Comparison of ENCODE assay signal across 9 cellular contexts in genomic region chr1:1200876-1201810, GRCh38. TPM values are rescaled to one million over a fixed set of nuclear protein-coding genes. Genes with fewer than 3 reads are reported as not detected.
DNase-seq lines count a peak whose midpoint lies in the region; ATAC-seq and TF ChIP-seq lines count a peak whose summit lies in the region.
"Had no signal": no experiment of that assay in that cellular context is flagged by ENCODE, and none has a peak within 500 bp of the region (broad histone marks: within the 10 kb centered on the region; RNA-seq: fewer than 3 reads in every experiment).

No MANE protein-coding gene starts in this region.

- no peaks in the 10 kb centered on the region for H3K9me2 ChIP-seq in MM.1S (replicated peaks; ENCODE audit: insufficient read depth, low read length)

- H3K9me3 Mint-ChIP-seq in chondrocyte (ENCODE audit: low read depth) (no peaks in the 10 kb centered on the region), memory B cell (no peaks in the 10 kb centered on the region)

- no peaks in the 10 kb centered on the region for H3F3A ChIP-seq in MM.1S (ENCODE audit: insufficient read depth, low read length)

- no peaks in the 10 kb centered on the region for H4K20me1 ChIP-seq in MM.1S (ENCODE audit: insufficient read depth, low read length)

- H3K27me3 ChIP-seq in MM.1S (replicated peaks; ENCODE audit: insufficient read depth, low read length): peaks cover 65% of the 10 kb centered on the region

- H3K27ac Mint-ChIP-seq in chondrocyte (ENCODE audit: unreplicated experiment) (no peak overlapping the region), memory B cell (peak overlapping the region; percentile 92)

- peak overlapping the region; percentile 33 for H3K4me3 Mint-ChIP-seq in chondrocyte (ENCODE audit: unreplicated experiment)
- peak overlapping the region; percentile 46 for H3K4me3 Mint-ChIP-seq in memory B cell

- H3K9ac ChIP-seq in MM.1S (ENCODE audit: low read length): no peak overlapping the region

- no peaks in the 10 kb centered on the region for H3K36me3 Mint-ChIP-seq in chondrocyte (ENCODE audit: low read depth)
- H3K36me3 Mint-ChIP-seq in memory B cell: no peaks in the 10 kb centered on the region

- DNase-seq in EH (ENCODE audit: low read depth): peak; percentile 38
- peak; percentile 44 for DNase-seq in HK-2 (ENCODE audit: unreplicated experiment)
- DNase-seq in activated CD4-positive, alpha-beta T cell treated with anti-CD3 and anti-CD28 coated beads for 1 hour: peak; percentile 91
- peak; percentile 84 for DNase-seq in chondrocyte (ENCODE audit: low spot score)
- peak; percentile 85 to 89 for DNase-seq in memory B cell (ENCODE audit: low spot score in 2 of 2)
- peak; percentile 83 for DNase-seq in stimulated activated CD8-positive, alpha-beta memory T cell treated with anti-CD3 and anti-CD28 coated beads, Interleukin-4, amount 100 ng/mL, for 24 hours (ENCODE audit: low read depth)
- DNase-seq in middle frontal gyrus (ENCODE audit: extremely low spot score, low spot score): no peak
- no peak for DNase-seq in MM.1S

- no peaks in the 10 kb centered on the region for H3K36me3 ChIP-seq in MM.1S (replicated peaks; ENCODE audit: insufficient read depth, low read length)

- no peaks in the 10 kb centered on the region for H3K4me1 Mint-ChIP-seq in chondrocyte (ENCODE audit: low read depth)
- peaks cover 4% of the 10 kb centered on the region for H3K4me1 Mint-ChIP-seq in memory B cell

- no peaks in the 10 kb centered on the region for H3K4me1 ChIP-seq in MM.1S (ENCODE audit: low read length)

- H3K79me2 ChIP-seq in MM.1S (ENCODE audit: low read length): no peaks in the 10 kb centered on the region

- H3K4me3 ChIP-seq in MM.1S (ENCODE audit: low read length): no peak overlapping the region

- no peaks in the 10 kb centered on the region for H3K9me3 ChIP-seq in MM.1S (replicated peaks; ENCODE audit: insufficient read depth, low read length)

- no peak overlapping the region for H3K4me2 ChIP-seq in MM.1S (ENCODE audit: low read depth, low read length)

- ATAC-seq in memory B cell (ENCODE audit: low read depth): peak; percentile 86

- no peak for TF ChIP-seq CTCF in chondrocyte (IDR thresholded peaks at IDR 0.05)
- no peak for TF ChIP-seq CTCF in MM.1S (IDR thresholded peaks at IDR 0.05; ENCODE audit: low read length)

- H3K27me3 Mint-ChIP-seq in chondrocyte (ENCODE audit: low read depth) (no peaks in the 10 kb centered on the region), memory B cell (peaks cover 2% of the 10 kb centered on the region)

- H3K27ac ChIP-seq in MM.1S (ENCODE audit: low read length): no peak overlapping the region

- H2AFZ ChIP-seq in MM.1S (ENCODE audit: low read length): no peak overlapping the region

RNA-seq across cellular contexts. Expression of gene TNFRSF18, which starts 5.2 kb away (rescaled TPM):
- total RNA-seq in chondrocyte: not detected in 3 replicates
- total RNA-seq: HT1080 had no signal

RNA-seq across cellular contexts. Expression of gene TNFRSF4, which starts 12.8 kb away (rescaled TPM):
- 0.24 to 0.59 TPM in 2 of 3 replicates, not detected in the other for total RNA-seq in chondrocyte

RNA-seq across cellular contexts. Expression of gene TTLL10, which starts 27.5 kb away (rescaled TPM):
- total RNA-seq in chondrocyte: not detected in 3 replicates
- total RNA-seq: HT1080 had no signal

RNA-seq across cellular contexts. Expression of gene SDF4, which starts 30.7 kb away (rescaled TPM):
- total RNA-seq in chondrocyte: 164 to 191 TPM (median 165 TPM) in 3 replicates

RNA-seq across cellular contexts. Expression of gene B3GALT6, which starts 30.9 kb away (rescaled TPM):
- 37.4 to 39.6 TPM (median 39.6 TPM) in 3 replicates for total RNA-seq in chondrocyte

Comparison
In these comparisons a context has a peak if more than half of its experiments do, and no peak if none do; other contexts are left out.
1. DNase-seq: peak in EH (single experiment), HK-2 (single experiment), activated CD4-positive, alpha-beta T cell treated with anti-CD3 and anti-CD28 coated beads for 1 hour (single experiment), chondrocyte (single experiment), memory B cell (2 of 2) and stimulated activated CD8-positive, alpha-beta memory T cell treated with anti-CD3 and anti-CD28 coated beads, Interleukin-4, amount 100 ng/mL, for 24 hours (single experiment); none in middle frontal gyrus (single experiment) and MM.1S (single experiment).